8 cellular contexts compared by ENCODE assay signal in genomic region chr2:47076586-47077441, GRCh38.
DNase-seq lines count a peak whose midpoint lies in the region; TF ChIP-seq lines count a peak whose summit lies in the region.

No MANE protein-coding gene starts in this region.

- H3K27ac Mint-ChIP-seq in mesothelial cell of epicardium, result peak overlapping the region; percentile 73

- H3K27ac ChIP-seq in cingulate gyrus (ENCODE audit: low read depth, low read length), result peak overlapping the region; percentile 79
- no peak overlapping the region for H3K27ac ChIP-seq in effector memory CD4-positive, alpha-beta T cell (ENCODE audit: insufficient read depth, low read length, poor library complexity, severe bottlenecking)

- H3K9me3 ChIP-seq in effector memory CD4-positive, alpha-beta T cell (ENCODE audit: control insufficient read depth, low read length), result no peaks in the 10 kb centered on the region

- H3K36me3 Mint-ChIP-seq in mesothelial cell of epicardium, result peaks cover 4% of the 10 kb centered on the region

- peak; percentile 92 for DNase-seq in 8988T
- peak; percentile 95 for DNase-seq in HT-29 (ENCODE audit: low spot score)
- no peak for DNase-seq in mesothelial cell of epicardium (ENCODE audit: low spot score in 2 of 2, unreplicated experiment in 2 of 2)
- no peak for DNase-seq in superior temporal gyrus (ENCODE audit: extremely low spot score)
- DNase-seq in SK-N-DZ (ENCODE audit: low spot score), result no peak
- no peak for DNase-seq in NCI-H1694 (lab: John Stamatoyannopoulos, UW)
- DNase-seq in effector memory CD4-positive, alpha-beta T cell, result no peak

- H3K9me3 Mint-ChIP-seq in mesothelial cell of epicardium, result no peaks in the 10 kb centered on the region

- peaks cover 26% of the 10 kb centered on the region for H3K4me1 Mint-ChIP-seq in mesothelial cell of epicardium

- TF ChIP-seq CTCF in mesothelial cell of epicardium (IDR thresholded peaks at IDR 0.05; ENCODE audit: unreplicated experiment), result no peak

- H3K4me3 ChIP-seq in effector memory CD4-positive, alpha-beta T cell (ENCODE audit: insufficient read depth, low read depth, low read length, poor library complexity, severe bottlenecking), result no peak overlapping the region

- no peaks in the 10 kb centered on the region for H3K27me3 Mint-ChIP-seq in mesothelial cell of epicardium (ENCODE audit: low read depth)

- H3K27me3 ChIP-seq in effector memory CD4-positive, alpha-beta T cell (replicated peaks; ENCODE audit: control insufficient read depth, insufficient read depth, low read length, poor library complexity, severe bottlenecking), result no peaks in the 10 kb centered on the region

- no peaks in the 10 kb centered on the region for H3K4me1 ChIP-seq in effector memory CD4-positive, alpha-beta T cell (ENCODE audit: control insufficient read depth, insufficient read depth, low read length, poor library complexity, severe bottlenecking)

- H3K4me3 Mint-ChIP-seq in mesothelial cell of epicardium, result no peak overlapping the region

- peaks cover 18% of the 10 kb centered on the region for H3K36me3 ChIP-seq in effector memory CD4-positive, alpha-beta T cell (ENCODE audit: control insufficient read depth, insufficient read depth, low read length)

Comparison
In these comparisons a context has a peak if more than half of its experiments do, and no peak if none do; other contexts are left out.
1. DNase-seq: peak in 8988T (single experiment) and HT-29 (single experiment); none in mesothelial cell of epicardium (0 of 2), superior temporal gyrus (single experiment), SK-N-DZ (single experiment), NCI-H1694 (single experiment) and effector memory CD4-positive, alpha-beta T cell (0 of 3).